1 cellular context compared by ENCODE assay signal in the genomic region with DNA sequence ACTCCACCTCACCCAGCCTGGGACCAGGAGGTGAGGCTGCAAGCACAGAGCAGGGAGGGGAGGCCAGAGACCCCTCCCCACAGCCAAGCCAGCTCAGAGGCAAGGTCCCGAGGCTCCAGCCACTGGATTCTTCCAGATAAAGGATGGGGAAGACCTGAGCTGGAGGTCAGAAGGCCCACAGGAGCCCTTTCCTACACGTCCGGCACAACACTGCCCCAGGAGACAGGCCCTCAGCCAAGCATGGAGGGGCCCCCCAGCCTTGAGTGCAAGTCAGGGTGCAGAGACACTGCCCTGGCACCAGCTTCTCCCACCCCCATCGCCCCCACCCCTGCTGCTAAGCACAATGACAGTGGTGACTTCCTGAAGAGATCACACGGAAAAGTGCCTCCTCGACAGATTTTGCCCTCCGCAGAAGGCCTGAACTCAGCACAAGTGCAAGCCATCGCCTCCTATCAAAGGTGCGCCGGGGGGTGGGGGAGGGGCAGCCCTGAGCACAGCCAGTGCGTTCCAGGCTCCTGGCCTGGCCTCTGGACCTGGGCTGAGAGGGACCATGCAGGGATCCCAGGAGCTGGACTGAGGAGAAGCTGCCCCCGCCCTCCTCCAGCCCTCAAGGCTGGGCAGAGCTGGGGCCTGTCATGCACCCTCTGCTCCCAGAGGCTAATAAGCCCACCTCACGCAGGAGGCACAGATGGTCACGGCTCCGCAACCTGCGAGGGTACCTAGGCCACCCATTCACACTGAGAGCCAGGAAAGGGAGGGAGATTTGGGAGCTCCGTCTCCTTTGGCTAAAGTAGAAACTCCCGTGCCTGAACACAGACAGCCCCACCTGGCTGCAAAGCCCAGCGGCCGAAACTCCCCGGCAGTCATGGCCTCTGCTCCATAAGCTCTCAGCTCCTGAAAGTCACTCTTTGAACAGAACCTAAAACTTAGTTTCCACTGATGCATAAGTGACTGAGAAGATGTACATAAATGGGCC.
TF ChIP-seq lines count a peak whose summit lies in the region.

No MANE protein-coding gene starts in this region.

TF ChIP-seq in HepG2, 621 proteins besides CTCF, POLR2A, EP300 and RAD21 (continued from another document and continues in another):
- TF ChIP-seq, protein P1, sequence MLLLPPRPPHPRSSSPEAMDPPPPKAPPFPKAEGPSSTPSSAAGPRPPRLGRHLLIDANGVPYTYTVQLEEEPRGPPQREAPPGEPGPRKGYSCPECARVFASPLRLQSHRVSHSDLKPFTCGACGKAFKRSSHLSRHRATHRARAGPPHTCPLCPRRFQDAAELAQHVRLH (CRISPR knock-in tag; IDR thresholded peaks at IDR 0.05; ENCODE audit: borderline replicate concordance, low read depth): no peak
- TF ChIP-seq ZC3H4 (CRISPR knock-in tag; IDR thresholded peaks at IDR 0.05; ENCODE audit: borderline replicate concordance) (no peak), ZNF704 (CRISPR knock-in tag; IDR thresholded peaks at IDR 0.05; ENCODE audit: borderline replicate concordance) (no peak), GPN1 (CRISPR knock-in tag; IDR thresholded peaks at IDR 0.05; ENCODE audit: borderline replicate concordance) (no peak), ZGPAT (CRISPR knock-in tag; IDR thresholded peaks at IDR 0.05) (0 out of 2 replicates have a peak, but pooled peaks have one; percentile 30), TBL1XR1 (IDR thresholded peaks at IDR 0.05; ENCODE audit: borderline replicate concordance, low read length, partially characterized antibody) (no peak), IKZF5 (CRISPR knock-in tag; IDR thresholded peaks at IDR 0.05) (no peak), CBX1 (IDR thresholded peaks at IDR 0.05; ENCODE audit: low read depth) (no peak), FOXJ3 (CRISPR knock-in tag; IDR thresholded peaks at IDR 0.05; ENCODE audit: borderline replicate concordance) (no peak), KAT7 (CRISPR knock-in tag; IDR thresholded peaks at IDR 0.05; ENCODE audit: borderline replicate concordance) (no peak), THAP11 (CRISPR knock-in tag; IDR thresholded peaks at IDR 0.05) (no peak), CCAR2 (optimal IDR thresholded peaks at IDR 0.05; ENCODE audit: low read depth, low read length) (no peak), KMT2A (CRISPR knock-in tag; IDR thresholded peaks at IDR 0.05) (no peak; the same call in 1 of the 2 replicates), HMGA1 (CRISPR knock-in tag; conservative IDR thresholded peaks at IDR 0.05) (no peak), ZBTB26 (CRISPR knock-in tag; IDR thresholded peaks at IDR 0.05; ENCODE audit: borderline replicate concordance) (no peak), DPF2 (CRISPR knock-in tag; IDR thresholded peaks at IDR 0.05; ENCODE audit: borderline replicate concordance, low read depth) (peak; percentile 46; the same call in 1 of the 2 replicates), HHEX (CRISPR knock-in tag; IDR thresholded peaks at IDR 0.05) (no peak), ZNF772 (CRISPR knock-in tag; IDR thresholded peaks at IDR 0.05) (no peak), CBX2 (IDR thresholded peaks at IDR 0.05; ENCODE audit: low read depth, low read length) (no peak), CBX2 (CRISPR knock-in tag; IDR thresholded peaks at IDR 0.05; ENCODE audit: low read depth) (no peak), ZNF276 (CRISPR knock-in tag; IDR thresholded peaks at IDR 0.05; ENCODE audit: low read depth) (0 out of 2 replicates have a peak, but pooled peaks have one; percentile 29), RORA (CRISPR knock-in tag; IDR thresholded peaks at IDR 0.05) (no peak), YEATS2 (CRISPR knock-in tag; IDR thresholded peaks at IDR 0.05; ENCODE audit: borderline replicate concordance) (no peak), HMG20A (CRISPR knock-in tag; IDR thresholded peaks at IDR 0.05; ENCODE audit: borderline replicate concordance) (no peak), ZMYM4 (CRISPR knock-in tag; IDR thresholded peaks at IDR 0.05) (no peak), KDM5B (CRISPR knock-in tag; IDR thresholded peaks at IDR 0.05; ENCODE audit: borderline replicate concordance) (peak; percentile 18; the same call in 1 of the 2 replicates), ZNF841 (CRISPR knock-in tag; IDR thresholded peaks at IDR 0.05; ENCODE audit: borderline replicate concordance) (no peak), ETV6 (CRISPR knock-in tag; conservative IDR thresholded peaks at IDR 0.05) (no peak), ZNF24 (IDR thresholded peaks at IDR 0.05) (no peak), CHD4 (IDR thresholded peaks at IDR 0.05; ENCODE audit: borderline replicate concordance, low read length) (no peak), SNAI1 (CRISPR knock-in tag; IDR thresholded peaks at IDR 0.05; ENCODE audit: borderline replicate concordance) (no peak), BRD4 (CRISPR knock-in tag; IDR thresholded peaks at IDR 0.05) (no peak), HNRNPK (IDR thresholded peaks at IDR 0.05; ENCODE audit: low read depth, low read length, poor library complexity, severe bottlenecking) (no peak), SOX6 (IDR thresholded peaks at IDR 0.05) (no peak), SOX6 (CRISPR knock-in tag; IDR thresholded peaks at IDR 0.05) (no peak), ZNF484 (CRISPR knock-in tag; IDR thresholded peaks at IDR 0.05; ENCODE audit: borderline replicate concordance, low read depth) (no peak), NFRKB (IDR thresholded peaks at IDR 0.05) (no peak), RXRB (CRISPR knock-in tag; IDR thresholded peaks at IDR 0.05; ENCODE audit: borderline replicate concordance) (0 out of 2 replicates have a peak, but pooled peaks have one; percentile 27), BORCS8-MEF2B (CRISPR knock-in tag; IDR thresholded peaks at IDR 0.05) (peak; percentile 48; the same call in 1 of the 2 replicates), PHB2 (IDR thresholded peaks at IDR 0.05; ENCODE audit: partially characterized antibody) (no peak), HMG20B (CRISPR knock-in tag; conservative IDR thresholded peaks at IDR 0.05) (no peak), MAFF (IDR thresholded peaks at IDR 0.05; ENCODE audit: low read depth, low read length) (peak; percentile 94), U2AF1 (optimal IDR thresholded peaks at IDR 0.05; ENCODE audit: low read depth, low read length) (no peak), KDM2A (CRISPR knock-in tag; IDR thresholded peaks at IDR 0.05; ENCODE audit: borderline replicate concordance, low read depth) (peak; percentile 50; the same call in 1 of the 2 replicates), YY1 (IDR thresholded peaks at IDR 0.05; ENCODE audit: insufficient read depth, insufficient replicate concordance, low read depth, low read length) (peak; percentile 12), KDM6A (CRISPR knock-in tag; IDR thresholded peaks at IDR 0.05; ENCODE audit: low read depth) (no peak), FOXA3 (CRISPR knock-in tag; IDR thresholded peaks at IDR 0.05) (no peak), ZNF775 (CRISPR knock-in tag; IDR thresholded peaks at IDR 0.05; ENCODE audit: borderline replicate concordance) (no peak), KLF12 (CRISPR knock-in tag; IDR thresholded peaks at IDR 0.05; ENCODE audit: borderline replicate concordance) (no peak), HNRNPH1 (optimal IDR thresholded peaks at IDR 0.05; ENCODE audit: low read depth, low read length) (no peak), CEBPB (IDR thresholded peaks at IDR 0.05; ENCODE audit: borderline replicate concordance, low read depth, low read length) (no peak), JUN (CRISPR knock-in tag; IDR thresholded peaks at IDR 0.05) (no peak), KLF6 (CRISPR knock-in tag; IDR thresholded peaks at IDR 0.05) (no peak), ARHGAP35 (CRISPR knock-in tag; IDR thresholded peaks at IDR 0.05; ENCODE audit: borderline replicate concordance) (no peak; the same call in 1 of the 2 replicates), PBX3 (CRISPR knock-in tag; IDR thresholded peaks at IDR 0.05; ENCODE audit: borderline replicate concordance) (no peak), TP53 (CRISPR knock-in tag; conservative IDR thresholded peaks at IDR 0.05) (no peak), NR2F6 (IDR thresholded peaks at IDR 0.05) (peak; percentile 45; the same call in 1 of the 2 replicates), NR2F6 (CRISPR knock-in tag; IDR thresholded peaks at IDR 0.05) (no peak; the same call in 1 of the 2 replicates), ZC3H13 (CRISPR knock-in tag; IDR thresholded peaks at IDR 0.05) (no peak)
- TF ChIP-seq, protein P2, sequence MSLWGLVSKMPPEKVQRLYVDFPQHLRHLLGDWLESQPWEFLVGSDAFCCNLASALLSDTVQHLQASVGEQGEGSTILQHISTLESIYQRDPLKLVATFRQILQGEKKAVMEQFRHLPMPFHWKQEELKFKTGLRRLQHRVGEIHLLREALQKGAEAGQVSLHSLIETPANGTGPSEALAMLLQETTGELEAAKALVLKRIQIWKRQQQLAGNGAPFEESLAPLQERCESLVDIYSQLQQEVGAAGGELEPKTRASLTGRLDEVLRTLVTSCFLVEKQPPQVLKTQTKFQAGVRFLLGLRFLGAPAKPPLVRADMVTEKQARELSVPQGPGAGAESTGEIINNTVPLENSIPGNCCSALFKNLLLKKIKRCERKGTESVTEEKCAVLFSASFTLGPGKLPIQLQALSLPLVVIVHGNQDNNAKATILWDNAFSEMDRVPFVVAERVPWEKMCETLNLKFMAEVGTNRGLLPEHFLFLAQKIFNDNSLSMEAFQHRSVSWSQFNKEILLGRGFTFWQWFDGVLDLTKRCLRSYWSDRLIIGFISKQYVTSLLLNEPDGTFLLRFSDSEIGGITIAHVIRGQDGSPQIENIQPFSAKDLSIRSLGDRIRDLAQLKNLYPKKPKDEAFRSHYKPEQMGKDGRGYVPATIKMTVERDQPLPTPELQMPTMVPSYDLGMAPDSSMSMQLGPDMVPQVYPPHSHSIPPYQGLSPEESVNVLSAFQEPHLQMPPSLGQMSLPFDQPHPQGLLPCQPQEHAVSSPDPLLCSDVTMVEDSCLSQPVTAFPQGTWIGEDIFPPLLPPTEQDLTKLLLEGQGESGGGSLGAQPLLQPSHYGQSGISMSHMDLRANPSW (CRISPR knock-in tag; IDR thresholded peaks at IDR 0.05; ENCODE audit: borderline replicate concordance): no peak
